ENCODE assay signal across 16 cellular contexts in the genomic region with DNA sequence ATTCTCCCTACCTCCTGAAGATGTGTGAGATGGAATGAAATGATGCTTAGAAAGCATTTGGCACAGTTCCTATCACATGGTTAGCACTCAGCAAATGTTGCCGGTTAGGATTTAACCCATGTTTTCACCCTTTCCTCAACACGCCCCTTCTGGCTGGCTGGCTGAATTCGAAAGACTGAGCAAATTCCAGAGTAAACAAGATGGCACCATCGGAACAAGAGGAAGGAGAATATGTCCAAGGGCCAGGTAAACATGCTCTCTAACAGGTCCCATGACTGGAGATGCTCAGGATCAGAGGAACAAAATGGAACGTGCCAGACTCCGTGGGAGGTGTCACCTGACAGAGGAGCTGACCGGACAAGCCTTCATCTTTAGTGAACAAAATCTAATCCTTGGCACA.
DNase-seq lines count a peak whose midpoint lies in the region; ATAC-seq lines count a peak whose summit lies in the region.
"Had no signal": no experiment of that assay in that cellular context is flagged by ENCODE, and none has a peak within 500 bp of the region (broad histone marks: within the 10 kb centered on the region; RNA-seq: fewer than 3 reads in every experiment).

No MANE protein-coding gene starts in this region.

- H3K4me1 ChIP-seq in effector memory CD4-positive, alpha-beta T cell (ENCODE audit: control insufficient read depth, insufficient read depth, low read length, poor library complexity, severe bottlenecking): peaks cover 42% of the 10 kb centered on the region

- H3K4me3 ChIP-seq in effector memory CD4-positive, alpha-beta T cell (ENCODE audit: insufficient read depth, low read depth, low read length, poor library complexity, severe bottlenecking): no peak overlapping the region
- H3K4me3 ChIP-seq: ascending aorta, K562 had no signal

- peaks cover 28% of the 10 kb centered on the region for H3K36me3 Mint-ChIP-seq in stimulated activated naive CD8-positive, alpha-beta T cell treated with anti-CD3 and anti-CD28 coated beads, Interleukin-15, Interleukin-2, amounts not matched to agents 100 ng/mL and 50 ng/mL, for 24 hours (ENCODE audit: low read depth)
- peaks cover 9% of the 10 kb centered on the region for H3K36me3 Mint-ChIP-seq in activated naive CD8-positive, alpha-beta T cell
- peaks cover 20% of the 10 kb centered on the region for H3K36me3 Mint-ChIP-seq in memory B cell

- H3K27ac Mint-ChIP-seq in stimulated activated naive CD8-positive, alpha-beta T cell treated with anti-CD3 and anti-CD28 coated beads, Interleukin-15, Interleukin-2, amounts not matched to agents 100 ng/mL and 50 ng/mL, for 24 hours: peak overlapping the region; percentile 57
- H3K27ac Mint-ChIP-seq in stimulated activated naive CD8-positive, alpha-beta T cell treated with anti-CD3 and anti-CD28 coated beads, Interleukin-15, amount 100 ng/mL, for 72 hours: peak overlapping the region in 1 of 2 donors; percentile 62
- H3K27ac Mint-ChIP-seq in activated naive CD8-positive, alpha-beta T cell: peak overlapping the region; percentile 88
- peak overlapping the region; percentile 83 for H3K27ac Mint-ChIP-seq in memory B cell
- H3K27ac Mint-ChIP-seq: HFFc6 had no signal

- H3K27ac ChIP-seq in effector memory CD4-positive, alpha-beta T cell (ENCODE audit: insufficient read depth, low read length, poor library complexity, severe bottlenecking): no peak overlapping the region
- H3K27ac ChIP-seq: ascending aorta had no signal

- no peaks in the 10 kb centered on the region for H3K9me3 ChIP-seq in effector memory CD4-positive, alpha-beta T cell (ENCODE audit: control insufficient read depth, low read length)
- H3K9me3 ChIP-seq: ascending aorta, spleen had no signal

- H3K4me3 Mint-ChIP-seq in stimulated activated naive CD8-positive, alpha-beta T cell treated with anti-CD3 and anti-CD28 coated beads, Interleukin-15, Interleukin-2, amounts not matched to agents 100 ng/mL and 50 ng/mL, for 24 hours: no peak overlapping the region
- no peak overlapping the region for H3K4me3 Mint-ChIP-seq in stimulated activated naive CD8-positive, alpha-beta T cell treated with anti-CD3 and anti-CD28 coated beads, Interleukin-15, amount 100 ng/mL, for 72 hours
- H3K4me3 Mint-ChIP-seq in activated naive CD8-positive, alpha-beta T cell: no peak overlapping the region
- no peak overlapping the region for H3K4me3 Mint-ChIP-seq in memory B cell
- H3K4me3 Mint-ChIP-seq: HFFc6 had no signal

- H3K4me1 Mint-ChIP-seq in stimulated activated naive CD8-positive, alpha-beta T cell treated with anti-CD3 and anti-CD28 coated beads, Interleukin-15, Interleukin-2, amounts not matched to agents 100 ng/mL and 50 ng/mL, for 24 hours (ENCODE audit: low read depth): peaks cover 89% of the 10 kb centered on the region
- peaks cover 70% of the 10 kb centered on the region for H3K4me1 Mint-ChIP-seq in stimulated activated naive CD8-positive, alpha-beta T cell treated with anti-CD3 and anti-CD28 coated beads, Interleukin-15, amount 100 ng/mL, for 72 hours
- peaks cover 84% of the 10 kb centered on the region for H3K4me1 Mint-ChIP-seq in activated naive CD8-positive, alpha-beta T cell (ENCODE audit: low read depth)
- peaks cover 55% of the 10 kb centered on the region for H3K4me1 Mint-ChIP-seq in memory B cell

- no peaks in the 10 kb centered on the region for H3K36me3 ChIP-seq in effector memory CD4-positive, alpha-beta T cell (ENCODE audit: control insufficient read depth, insufficient read depth, low read length)
- H3K36me3 ChIP-seq: ascending aorta had no signal

- no peaks in the 10 kb centered on the region for H3K9me3 Mint-ChIP-seq in stimulated activated naive CD8-positive, alpha-beta T cell treated with anti-CD3 and anti-CD28 coated beads, Interleukin-15, Interleukin-2, amounts not matched to agents 100 ng/mL and 50 ng/mL, for 24 hours
- no peaks in the 10 kb centered on the region for H3K9me3 Mint-ChIP-seq in stimulated activated naive CD8-positive, alpha-beta T cell treated with anti-CD3 and anti-CD28 coated beads, Interleukin-15, amount 100 ng/mL, for 72 hours
- H3K9me3 Mint-ChIP-seq in activated naive CD8-positive, alpha-beta T cell (ENCODE audit: low read depth): no peaks in the 10 kb centered on the region
- no peaks in the 10 kb centered on the region for H3K9me3 Mint-ChIP-seq in memory B cell
- H3K9me3 Mint-ChIP-seq: HFFc6 had no signal

- H3K27me3 Mint-ChIP-seq in stimulated activated naive CD8-positive, alpha-beta T cell treated with anti-CD3 and anti-CD28 coated beads, Interleukin-15, Interleukin-2, amounts not matched to agents 100 ng/mL and 50 ng/mL, for 24 hours: no peaks in the 10 kb centered on the region
- no peaks in the 10 kb centered on the region for H3K27me3 Mint-ChIP-seq in stimulated activated naive CD8-positive, alpha-beta T cell treated with anti-CD3 and anti-CD28 coated beads, Interleukin-15, amount 100 ng/mL, for 72 hours
- no peaks in the 10 kb centered on the region for H3K27me3 Mint-ChIP-seq in activated naive CD8-positive, alpha-beta T cell
- no peaks in the 10 kb centered on the region for H3K27me3 Mint-ChIP-seq in memory B cell

- no peak for DNase-seq in stimulated activated naive CD8-positive, alpha-beta T cell treated with anti-CD3 and anti-CD28 coated beads, Interleukin-15, amount 100 ng/mL, for 72 hours
- DNase-seq in memory B cell (ENCODE audit: low spot score in 2 of 2) (no peak), NAMALWA (ENCODE audit: low spot score) (no peak), mesenteric fat pad (ENCODE audit: low spot score) (no peak)
- no peak for DNase-seq in effector memory CD4-positive, alpha-beta T cell
- DNase-seq: activated CD4-positive, alpha-beta T cell treated with anti-CD3 and anti-CD28 coated beads for 4 hours; HFFc6; NCI-H1105 treated with DMSO at 0.1 percent for 48 hours; NCI-H2227 treated with DMSO at 0.1 percent for 48 hours; spleen; stimulated activated naive CD8-positive, alpha-beta T cell treated with anti-CD3 and anti-CD28 coated beads, Interleukin-15, Interleukin-2, amounts not matched to agents 100 U/mL and 50 U/mL, for 24 hours had no signal

- no peaks in the 10 kb centered on the region for H3K27me3 ChIP-seq in effector memory CD4-positive, alpha-beta T cell (replicated peaks; ENCODE audit: control insufficient read depth, insufficient read depth, low read length, poor library complexity, severe bottlenecking)
- H3K27me3 ChIP-seq: ascending aorta, spleen had no signal

- no peak for ATAC-seq in stimulated activated naive CD8-positive, alpha-beta T cell treated with anti-CD3 and anti-CD28 coated beads, Interleukin-15, amount 100 ng/mL, for 72 hours
- ATAC-seq in memory B cell (ENCODE audit: low read depth): no peak
- ATAC-seq in GM18909 (IDR thresholded peaks at IDR 0.05; ENCODE audit: poor library complexity, unreplicated experiment): no peak
- ATAC-seq: K562; stimulated activated naive CD8-positive, alpha-beta T cell treated with anti-CD3 and anti-CD28 coated beads, Interleukin-15, Interleukin-2, amounts not matched to agents 100 U/mL and 50 U/mL, for 24 hours had no signal
